Comparison of ENCODE assay signal across 8 cellular contexts in the genomic region with DNA sequence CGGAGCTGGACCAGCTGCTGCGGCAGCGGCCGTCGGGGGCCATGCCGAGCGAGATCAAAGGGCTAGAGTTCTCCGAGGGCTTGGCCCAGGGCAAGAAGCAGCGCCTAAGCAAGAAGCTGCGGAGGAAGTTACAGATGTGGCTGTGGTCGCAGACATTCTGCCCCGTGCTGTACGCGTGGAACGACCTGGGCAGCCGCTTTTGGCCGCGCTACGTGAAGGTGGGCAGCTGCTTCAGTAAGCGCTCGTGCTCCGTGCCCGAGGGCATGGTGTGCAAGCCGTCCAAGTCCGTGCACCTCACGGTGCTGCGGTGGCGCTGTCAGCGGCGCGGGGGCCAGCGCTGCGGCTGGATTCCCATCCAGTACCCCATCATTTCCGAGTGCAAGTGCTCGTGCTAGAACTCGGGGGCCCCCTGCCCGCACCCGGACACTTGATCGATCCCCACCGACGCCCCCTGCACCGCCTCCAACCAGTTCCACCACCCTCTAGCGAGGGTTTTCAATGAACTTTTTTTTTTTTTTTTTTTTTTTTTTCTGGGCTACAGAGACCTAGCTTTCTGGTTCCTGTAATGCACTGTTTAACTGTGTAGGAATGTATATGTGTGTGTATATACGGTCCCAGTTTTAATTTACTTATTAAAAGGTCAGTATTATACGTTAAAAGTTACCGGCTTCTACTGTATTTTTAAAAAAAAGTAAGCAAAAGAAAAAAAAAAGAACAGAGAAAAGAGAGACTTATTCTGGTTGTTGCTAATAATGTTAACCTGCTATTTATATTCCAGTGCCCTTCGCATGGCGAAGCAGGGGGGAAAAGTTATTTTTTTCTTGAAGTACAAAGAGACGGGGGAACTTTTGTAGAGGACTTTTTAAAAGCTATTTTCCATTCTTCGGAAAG. TPM values are rescaled to one million over a fixed set of nuclear protein-coding genes. Genes with fewer than 3 reads are reported as not detected.
DNase-seq lines count a peak whose midpoint lies in the region; ATAC-seq and TF ChIP-seq lines count a peak whose summit lies in the region.

No MANE protein-coding gene starts in this region.

- H3K27me3 Mint-ChIP-seq in type B pancreatic cell = peaks cover 67% of the 10 kb centered on the region

- H3K4me1 Mint-ChIP-seq in type B pancreatic cell (ENCODE audit: unreplicated experiment) = peaks cover 21% of the 10 kb centered on the region

- peak; percentile 18; the same call in 1 of the 2 replicates for TF ChIP-seq CTCF in 22Rv1 (IDR thresholded peaks at IDR 0.05)
- TF ChIP-seq CTCF in type B pancreatic cell (conservative IDR thresholded peaks at IDR 0.05) = no peak

- no peaks in the 10 kb centered on the region for H3K36me3 Mint-ChIP-seq in type B pancreatic cell

- peak; percentile 22 for ATAC-seq in GM18909 (IDR thresholded peaks at IDR 0.05; ENCODE audit: poor library complexity, unreplicated experiment)

- peak; percentile 8 for DNase-seq in SK-MEL-5 (ENCODE audit: low read depth, low spot score)
- DNase-seq in T47D (ENCODE audit: low read depth in 1 of 2, low spot score in 1 of 2) = peak; percentile 15 to 30
- DNase-seq in lung microvascular endothelial cell (ENCODE audit: low read depth in 2 of 2) = peak; percentile 21 to 33
- DNase-seq in type B pancreatic cell (ENCODE audit: extremely low spot score, unreplicated experiment) = no peak
- no peak for DNase-seq in 8988T
- DNase-seq in DMS153 treated with DMSO at 0.1 percent for 48 hours (lab: John Stamatoyannopoulos, UW; ENCODE audit: unreplicated experiment) = no peak

- H3K9me3 Mint-ChIP-seq in type B pancreatic cell = no peaks in the 10 kb centered on the region

- H3K27ac ChIP-seq in 22Rv1 = no peak overlapping the region

- H3K27ac Mint-ChIP-seq in type B pancreatic cell = no peak overlapping the region

- peak overlapping the region; percentile 84 for H3K4me3 Mint-ChIP-seq in type B pancreatic cell

- in situ Hi-C loops in SK-MEL-5 (cut with HindIII; ENCODE audit: low pct_unique_long_range_greater_than_20kb, low sequenced_read_pairs) = loop anchor here (25.0 kb wide), 1 partner anchor 118 kb away; no protein-coding TSS in a partner anchor
- in situ Hi-C loops in T47D (cut with HindIII; ENCODE audit: low pct_unique_long_range_greater_than_20kb, low sequenced_read_pairs) = no loop called here

RNA-seq across cellular contexts. Expression of gene NOG, which starts 1.3 kb away (rescaled TPM):
- not detected in 2 replicates for total RNA-seq in SK-MEL-5 (2014; rRNA removed; shearing (Covaris generic))
- polyA plus RNA-seq in SK-MEL-5 (2015; cell fraction: cytosol; rRNA removed) = 0.06 and 0.09 TPM in 2 replicates
- polyA plus RNA-seq in SK-MEL-5 (2015; cell fraction: nucleus; rRNA removed) = 0.28 TPM in 1 of 2 replicates, not detected in the other
- 0.65 and 1.8 TPM in 2 replicates for total RNA-seq in lung microvascular endothelial cell
- 1.7 and 13.7 TPM in 2 replicates for total RNA-seq in type B pancreatic cell (ENCODE audit: low replicate concordance)

Comparison
In these comparisons a context has a peak if more than half of its experiments do, and no peak if none do; other contexts are left out.
1. DNase-seq: peak in SK-MEL-5 (single experiment), T47D (2 of 2) and lung microvascular endothelial cell (2 of 2); none in type B pancreatic cell (single experiment), 8988T (single experiment) and DMS153 treated with DMSO at 0.1 percent for 48 hours (single experiment).